In genomic region chr2:230723363-230723762, GRCh38 we compare ENCODE assay signal across 1 cellular context.
TF ChIP-seq lines count a peak whose summit lies in the region.

No MANE protein-coding gene starts in this region.

TF ChIP-seq in H1, 55 proteins besides CTCF, POLR2A, EP300 and RAD21:
- TF ChIP-seq ATF3 (IDR thresholded peaks at IDR 0.05; ENCODE audit: insufficient read depth, low read depth, low read length) (no peak), SP1 (IDR thresholded peaks at IDR 0.05; ENCODE audit: low read depth, low read length) (no peak)
TF ChIP-seq in H1: peak in this region for 0.
